In genomic region chr10:78222096-78222790, GRCh38 we compare ENCODE assay signal across 16 cellular contexts.
DNase-seq lines count a peak whose midpoint lies in the region.
"Had no signal": no experiment of that assay in that cellular context is flagged by ENCODE, and none has a peak within 500 bp of the region (broad histone marks: within the 10 kb centered on the region; RNA-seq: fewer than 3 reads in every experiment).

No MANE protein-coding gene starts in this region.

- H3K36me3 Mint-ChIP-seq in activated T-cell treated with anti-CD3 and anti-CD28 coated beads, Interleukin-2, amount 50 U/mL, for 24 hours (ENCODE audit: low read depth): no peaks in the 10 kb centered on the region
- H3K36me3 Mint-ChIP-seq: T-cell had no signal

- no peak overlapping the region for H2BK5ac ChIP-seq in neuronal stem cell (ENCODE audit: low read length)

- H3K18ac ChIP-seq in neuronal stem cell (ENCODE audit: low read length): peak overlapping the region; percentile 9

- in situ Hi-C loops in GM23248 (cut with MboI): no loop called here

- no peak overlapping the region for H3K4ac ChIP-seq in neuronal stem cell (ENCODE audit: low read length)

- H3K79me2 ChIP-seq in GM23248 (ENCODE audit: insufficient read depth): no peaks in the 10 kb centered on the region

- H3F3A ChIP-seq in GM23248 (ENCODE audit: insufficient read depth): peaks cover 13% of the 10 kb centered on the region; the same call in 1 of the 2 replicates

- H3K27ac ChIP-seq in neuronal stem cell (replicated peaks; ENCODE audit: low read length) (no peak overlapping the region), GM23248 (no peak overlapping the region)
- H3K27ac ChIP-seq: PC-9 had no signal

- no peak overlapping the region for H3K27ac Mint-ChIP-seq in activated T-cell treated with anti-CD3 and anti-CD28 coated beads, Interleukin-2, amount 50 U/mL, for 24 hours
- H3K27ac Mint-ChIP-seq: T-cell had no signal

- H3K27me3 ChIP-seq in neuronal stem cell (ENCODE audit: control insufficient read depth in 3 of 3, insufficient read depth in 3 of 3, low read depth in 1 of 3, low read length in 3 of 3) (no peaks in the 10 kb centered on the region), GM23248 (replicated peaks; ENCODE audit: insufficient read depth) (no peaks in the 10 kb centered on the region)

- H3K4me2 ChIP-seq in neuronal stem cell (ENCODE audit: insufficient read depth, low read length, poor library complexity, severe bottlenecking) (no peak overlapping the region), GM23248 (ENCODE audit: unreplicated experiment) (no peak overlapping the region)
- H3K4me2 ChIP-seq: PC-9 had no signal

- H3K4me1 ChIP-seq in neuronal stem cell (ENCODE audit: control insufficient read depth in 2 of 2, insufficient read depth in 1 of 2, low read depth in 1 of 2, low read length in 2 of 2): peaks cover 0 to 5% of the 10 kb centered on the region in 2 donors
- H3K4me1 ChIP-seq in GM23248 (ENCODE audit: insufficient read depth): peaks cover 16% of the 10 kb centered on the region

- DNase-seq in COLO668 (lab: John Stamatoyannopoulos, UW; ENCODE audit: unreplicated experiment): peak; percentile 46
- peak; percentile 78 for DNase-seq in DMS53 treated with DMSO at 0.1 percent for 48 hours (lab: John Stamatoyannopoulos, UW; ENCODE audit: unreplicated experiment)
- peak; percentile 33 for DNase-seq in NCI-H774 (lab: John Stamatoyannopoulos, UW)
- DNase-seq in neuronal stem cell (ENCODE audit: low spot score): no peak
- no peak for DNase-seq in activated T-cell treated with anti-CD3 and anti-CD28 coated beads, Interleukin-2, amount 50 U/mL, for 24 hours
- no peak for DNase-seq in NCI-H1930 (lab: John Stamatoyannopoulos, UW)
- DNase-seq in GM23248: no peak
- DNase-seq: C1 segment of cervical spinal cord, DMS 273 treated with DMSO at 0.1 percent for 48 hours, HCEC 1CT, NCI-H1417 treated with DMSO at 0.1 percent for 48 hours, NCI-H2081 treated with DMSO at 0.1 percent for 48 hours, NCI-H2227 treated with DMSO at 0.1 percent for 48 hours, NCI-H526, PC-9, T-cell had no signal

- H3K23ac ChIP-seq in neuronal stem cell (ENCODE audit: low read depth, low read length, poor library complexity): no peak overlapping the region

- no peaks in the 10 kb centered on the region for H3K9me2 ChIP-seq in GM23248 (ENCODE audit: insufficient read depth)

- H2BK12ac ChIP-seq in neuronal stem cell (ENCODE audit: low read length): no peak overlapping the region

- peaks cover 0 to 3% of the 10 kb centered on the region in 2 donors for H3K9me3 ChIP-seq in neuronal stem cell (replicated peaks in 1 of 2; ENCODE audit: control insufficient read depth in 2 of 2, insufficient read depth in 1 of 2, low read depth in 1 of 2, low read length in 2 of 2)
- no peaks in the 10 kb centered on the region for H3K9me3 ChIP-seq in GM23248 (ENCODE audit: low read depth)

- H3K36me3 ChIP-seq in neuronal stem cell (replicated peaks in 1 of 2; ENCODE audit: control insufficient read depth in 2 of 2, insufficient read depth in 2 of 2, low read length in 2 of 2) (no peaks in the 10 kb centered on the region), GM23248 (ENCODE audit: low read depth) (no peaks in the 10 kb centered on the region)

- no peak overlapping the region for H4K91ac ChIP-seq in neuronal stem cell (ENCODE audit: low read depth, low read length, poor library complexity)

- no peak overlapping the region for H2AFZ ChIP-seq in neuronal stem cell (ENCODE audit: low read length)
- H2AFZ ChIP-seq in GM23248: no peak overlapping the region
- H2AFZ ChIP-seq: PC-9 had no signal

- H2BK120ac ChIP-seq in neuronal stem cell (ENCODE audit: low read depth, low read length): no peak overlapping the region

- H3K9ac ChIP-seq in neuronal stem cell (ENCODE audit: low read depth, low read length, poor library complexity): no peak overlapping the region
- no peak overlapping the region for H3K9ac ChIP-seq in GM23248

- WGBS in neuronal stem cell (ENCODE audit: extremely low coverage in 2 of 2, insufficient read length in 2 of 2, insufficient replicate concordance in 1 of 2), 2 donors: no CpG with 5 or more reads among the region's 11 CpGs
- WGBS in GM23248 (ENCODE audit: low coverage in 1 of 2, low lambda C conversion rate in 2 of 2, missing lambda C conversion rate in 2 of 2), 2 experiments: 97 to 98% methylated on average over 11 of the region's 11 CpGs

- H3K4me1 Mint-ChIP-seq in activated T-cell treated with anti-CD3 and anti-CD28 coated beads, Interleukin-2, amount 50 U/mL, for 24 hours (ENCODE audit: low read depth): no peaks in the 10 kb centered on the region
- H3K4me1 Mint-ChIP-seq: T-cell had no signal

- no peak overlapping the region for H3K4me3 Mint-ChIP-seq in activated T-cell treated with anti-CD3 and anti-CD28 coated beads, Interleukin-2, amount 50 U/mL, for 24 hours
- H3K4me3 Mint-ChIP-seq: T-cell had no signal

- H3K79me1 ChIP-seq in neuronal stem cell (ENCODE audit: low read depth, low read length): no peaks in the 10 kb centered on the region

- no peak overlapping the region for H2BK15ac ChIP-seq in neuronal stem cell (ENCODE audit: low read length)

- no peak overlapping the region for H2AK5ac ChIP-seq in neuronal stem cell (ENCODE audit: low read depth, low read length)

- no peak overlapping the region for H3K4me3 ChIP-seq in neuronal stem cell (ENCODE audit: low read length in 2 of 2)
- H3K4me3 ChIP-seq in GM23248: no peak overlapping the region
- H3K4me3 ChIP-seq: PC-9 had no signal

- no peaks in the 10 kb centered on the region for H3K9me3 Mint-ChIP-seq in activated T-cell treated with anti-CD3 and anti-CD28 coated beads, Interleukin-2, amount 50 U/mL, for 24 hours
- H3K9me3 Mint-ChIP-seq: T-cell had no signal

- H3K27me3 Mint-ChIP-seq in activated T-cell treated with anti-CD3 and anti-CD28 coated beads, Interleukin-2, amount 50 U/mL, for 24 hours: peaks cover 30% of the 10 kb centered on the region

- H4K20me1 ChIP-seq in GM23248 (ENCODE audit: insufficient read depth): no peaks in the 10 kb centered on the region

- no peak overlapping the region for H3K14ac ChIP-seq in neuronal stem cell (ENCODE audit: low read length)

- no peak overlapping the region for H4K8ac ChIP-seq in neuronal stem cell (ENCODE audit: low read depth, low read length)

Comparison
In these comparisons a context has a peak if more than half of its experiments do, and no peak if none do; other contexts are left out.
1. DNase-seq: peak in COLO668 (single experiment), DMS53 treated with DMSO at 0.1 percent for 48 hours (single experiment) and NCI-H774 (single experiment); none in neuronal stem cell (single experiment), activated T-cell treated with anti-CD3 and anti-CD28 coated beads, Interleukin-2, amount 50 U/mL, for 24 hours (single experiment), NCI-H1930 (0 of 2) and GM23248 (single experiment).